8 cellular contexts compared by ENCODE assay signal in genomic region chr12:106760184-106760531, GRCh38. TPM values are rescaled to one million over a fixed set of nuclear protein-coding genes. Genes with fewer than 3 reads are reported as not detected.
DNase-seq lines count a peak whose midpoint lies in the region; ATAC-seq and TF ChIP-seq lines count a peak whose summit lies in the region.

No MANE protein-coding gene starts in this region.

- intact Hi-C loops in breast epithelium (cut with DNase I; ENCODE audit: low total_unique reads) (no loop called here), esophagus squamous epithelium (cut with DNase I) (no loop called here)

- H3K4me1 Mint-ChIP-seq in T-helper 1 cell treated with Interleukin-12 subunit alpha and Interleukin-12 subunit beta and Interleukin-4 antibody, amounts not matched to agents 30 μg/mL and 1 μg/mL, for 36 hours (ENCODE audit: low read depth), result peaks cover 10% of the 10 kb centered on the region

- peak overlapping the region; percentile 62 for H3K4me3 Mint-ChIP-seq in T-helper 1 cell treated with Interleukin-12 subunit alpha and Interleukin-12 subunit beta and Interleukin-4 antibody, amounts not matched to agents 30 μg/mL and 1 μg/mL, for 36 hours

- DNase-seq in GM12864 (ENCODE audit: low read depth), result peak; percentile 89
- no peak for DNase-seq in HuH-7 (ENCODE audit: low spot score)
- DNase-seq in breast epithelium (ENCODE audit: low spot score in 2 of 2), result no peak
- no peak for DNase-seq in esophagus squamous epithelium (lab: John Stamatoyannopoulos, UW)

- TF ChIP-seq POLR2A in breast epithelium (IDR thresholded peaks at IDR 0.05) (no peak), esophagus squamous epithelium (IDR thresholded peaks at IDR 0.05) (no peak)

- H3K9ac ChIP-seq in iPS-20b (ENCODE audit: low read depth, low read length), result peak overlapping the region; percentile 18; the same call in 1 of the 2 replicates

- H3K4me3 ChIP-seq in GM12864 (ENCODE audit: low read depth, low read length), result peak overlapping the region; percentile 39
- H3K4me3 ChIP-seq in iPS-20b (ENCODE audit: low read length), result peak overlapping the region; percentile 25; the same call in 1 of the 2 replicates
- no peak overlapping the region for H3K4me3 ChIP-seq in breast epithelium
- H3K4me3 ChIP-seq in esophagus squamous epithelium, result no peak overlapping the region

- no peaks in the 10 kb centered on the region for H3K9me3 ChIP-seq in iPS-20b (ENCODE audit: insufficient read depth, low read depth, low read length)
- H3K9me3 ChIP-seq in breast epithelium, result no peaks in the 10 kb centered on the region
- no peaks in the 10 kb centered on the region for H3K9me3 ChIP-seq in esophagus squamous epithelium

- peak overlapping the region; percentile 79 for H3K27ac Mint-ChIP-seq in T-helper 1 cell treated with Interleukin-12 subunit alpha and Interleukin-12 subunit beta and Interleukin-4 antibody, amounts not matched to agents 30 μg/mL and 1 μg/mL, for 36 hours

- TF ChIP-seq CTCF in GM12864 (IDR thresholded peaks at IDR 0.05; ENCODE audit: low read depth, low read length, missing control alignments), result no peak
- TF ChIP-seq CTCF in breast epithelium (IDR thresholded peaks at IDR 0.05), result no peak
- TF ChIP-seq CTCF in esophagus squamous epithelium (IDR thresholded peaks at IDR 0.05), result no peak

- peak overlapping the region; percentile 16 for H3K27ac ChIP-seq in iPS-20b (ENCODE audit: low read length)
- peak overlapping the region in 1 of 2 donors; percentile 77 for H3K27ac ChIP-seq in breast epithelium
- peak overlapping the region in 2 of 4 donors; percentile 33 to 64 for H3K27ac ChIP-seq in esophagus squamous epithelium

- H3K9me3 Mint-ChIP-seq in T-helper 1 cell treated with Interleukin-12 subunit alpha and Interleukin-12 subunit beta and Interleukin-4 antibody, amounts not matched to agents 30 μg/mL and 1 μg/mL, for 36 hours, result no peaks in the 10 kb centered on the region

- no peaks in the 10 kb centered on the region for H3K36me3 ChIP-seq in iPS-20b (ENCODE audit: insufficient read depth, low read depth, low read length)
- H3K36me3 ChIP-seq in breast epithelium, result no peaks in the 10 kb centered on the region
- H3K36me3 ChIP-seq in esophagus squamous epithelium, result no peaks in the 10 kb centered on the region

- H3K27me3 ChIP-seq in iPS-20b (ENCODE audit: insufficient read depth, low read length) (no peaks in the 10 kb centered on the region), breast epithelium (no peaks in the 10 kb centered on the region), esophagus squamous epithelium (peaks cover 0 to 9% (median 0%) of the 10 kb centered on the region in 4 donors)

- H3K27me3 Mint-ChIP-seq in T-helper 1 cell treated with Interleukin-12 subunit alpha and Interleukin-12 subunit beta and Interleukin-4 antibody, amounts not matched to agents 30 μg/mL and 1 μg/mL, for 36 hours (ENCODE audit: low read depth), result no peaks in the 10 kb centered on the region

- H3K36me3 Mint-ChIP-seq in T-helper 1 cell treated with Interleukin-12 subunit alpha and Interleukin-12 subunit beta and Interleukin-4 antibody, amounts not matched to agents 30 μg/mL and 1 μg/mL, for 36 hours (ENCODE audit: low read depth), result no peaks in the 10 kb centered on the region

- peak; percentile 97 for ATAC-seq in GM19452 (IDR thresholded peaks at IDR 0.05; ENCODE audit: unreplicated experiment)
- ATAC-seq in HG03457 (IDR thresholded peaks at IDR 0.05; ENCODE audit: unreplicated experiment), result peak; percentile 95

- H3K4me1 ChIP-seq in iPS-20b (ENCODE audit: insufficient read depth, low read length), result peaks cover 14% of the 10 kb centered on the region; the same call in 1 of the 2 replicates
- no peaks in the 10 kb centered on the region for H3K4me1 ChIP-seq in breast epithelium
- H3K4me1 ChIP-seq in esophagus squamous epithelium, result peaks cover 0 to 10% (median 8%) of the 10 kb centered on the region in 3 donors

- 30 to 40% methylated on average over 2 of the region's 2 CpGs for WGBS in esophagus squamous epithelium, 2 donors

RNA-seq across cellular contexts. Expression of gene RIC8B, which starts 14.3 kb away (rescaled TPM):
- total RNA-seq in breast epithelium (10 to 100 TPM; 19.0 to 23.9 (median 19.7) TPM), esophagus squamous epithelium (1 to 10 TPM; 2.7 to 7.3 (median 5.0) TPM)

Comparison
In these comparisons a context has a peak if more than half of its experiments do, and no peak if none do; other contexts are left out.
1. H3K4me3 ChIP-seq: peak in GM12864 (single experiment) and iPS-20b (single experiment); none in breast epithelium (0 of 3) and esophagus squamous epithelium (0 of 4).